ENCODE assay signal across 28 cellular contexts in genomic region chr5:114504560-114504959, GRCh38.
"Had no signal": no experiment of that assay in that cellular context is flagged by ENCODE, and none has a peak within 500 bp of the region (broad histone marks: within the 10 kb centered on the region; RNA-seq: fewer than 3 reads in every experiment).

No MANE protein-coding gene starts in this region.

- H3K9me3 ChIP-seq: esophagus muscularis mucosa, gastrocnemius medialis, heart left ventricle had no signal

- H3K4me1 ChIP-seq: esophagus muscularis mucosa, foreskin keratinocyte, gastrocnemius medialis, heart left ventricle had no signal

- DNase-seq: activated CD4-positive, alpha-beta memory T cell treated with anti-CD3 and anti-CD28 coated beads, Interleukin-2, amount 10 ng/mL, durations not matched to agents 7 days and 5 days; activated CD4-positive, alpha-beta T cell treated with anti-CD3 and anti-CD28 coated beads for 1 hour; activated CD4-positive, alpha-beta T cell treated with anti-CD3 and anti-CD28 coated beads for 4 hours; activated CD4-positive, alpha-beta T cell treated with anti-CD3 and anti-CD28 coated beads, Interleukin-2, amount 10 ng/mL, durations not matched to agents 7 days and 5 days; activated CD4-positive, alpha-beta T cell treated with anti-CD3 and anti-CD28 coated beads, Interleukin-2, amount 50 U/mL, for 4 hours; activated CD8-positive, alpha-beta memory T cell treated with anti-CD3 and anti-CD28 coated beads, Interleukin-2, amount 50 U/mL, for 48 hours; activated gamma-delta T cell treated with Interleukin-2 at 50 U/mL for 16 hours; activated naive CD4-positive, alpha-beta T cell treated with anti-CD3 and anti-CD28 coated beads, Interleukin-2, amount 50 U/mL, for 16 hours; activated naive CD4-positive, alpha-beta T cell treated with Interleukin-2 at 50 U/mL for 16 hours; activated T-cell treated with anti-CD3 and anti-CD28 coated beads for 4 hours; activated T-cell treated with anti-CD3 and anti-CD28 coated beads, Interleukin-2, amount 50 U/mL, for 24 hours; activated T-cell treated with anti-CD3 and anti-CD28 coated beads, Interleukin-2, amount 50 U/mL, for 72 hours; amniotic stem cell; anterior cingulate cortex; brain microvascular endothelial cell; dermis blood vessel endothelial cell; effector CD4-positive, alpha-beta T cell; effector memory CD8-positive, alpha-beta T cell; erythroblast; foreskin keratinocyte; gastrocnemius medialis; glutamatergic neuron; heart left ventricle; T-helper 2 cell had no signal

- H3K27ac ChIP-seq: brain microvascular endothelial cell, coronary artery, foreskin keratinocyte, gastrocnemius medialis, heart left ventricle, VCaP had no signal

- ATAC-seq: activated T-cell treated with anti-CD3 and anti-CD28 coated beads, Interleukin-2, amount 50 U/mL, for 72 hours; effector memory CD8-positive, alpha-beta T cell; foreskin keratinocyte; gastrocnemius medialis; heart left ventricle; WTC11 had no signal

- H3K36me3 ChIP-seq: brain microvascular endothelial cell, esophagus muscularis mucosa, gastrocnemius medialis, heart left ventricle had no signal

- H3K4me3 ChIP-seq: coronary artery, gastrocnemius medialis, heart left ventricle had no signal

- H3K27me3 ChIP-seq: brain microvascular endothelial cell, esophagus muscularis mucosa, foreskin keratinocyte, gastrocnemius medialis, heart left ventricle had no signal
